31 cellular contexts compared by ENCODE assay signal in the genomic region with DNA sequence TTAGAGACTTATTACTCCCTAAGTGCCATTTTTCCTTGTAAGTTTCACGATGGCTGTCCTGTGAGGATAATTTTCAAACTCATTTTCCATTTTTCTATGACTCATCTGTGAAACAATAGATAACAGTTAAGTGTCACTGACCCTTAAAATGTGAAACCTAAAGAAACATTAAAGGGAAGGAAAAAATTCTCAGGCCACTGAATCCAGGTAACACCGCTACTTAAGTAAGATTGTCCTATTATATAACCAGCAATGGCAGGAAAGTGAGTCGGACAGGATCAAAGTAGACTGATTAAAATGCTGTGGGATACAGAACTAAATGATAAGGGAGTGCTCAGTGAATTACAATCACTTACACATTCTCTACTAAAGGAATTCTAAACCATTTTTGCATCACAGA. TPM values are rescaled to one million over a fixed set of nuclear protein-coding genes. Genes with fewer than 3 reads are reported as not detected.
DNase-seq lines count a peak whose midpoint lies in the region; ATAC-seq and TF ChIP-seq lines count a peak whose summit lies in the region.
"Had no signal": no experiment of that assay in that cellular context is flagged by ENCODE, and none has a peak within 500 bp of the region (broad histone marks: within the 10 kb centered on the region; RNA-seq: fewer than 3 reads in every experiment).

No MANE protein-coding gene starts in this region.

- no peak overlapping the region for H3K4me3 Mint-ChIP-seq in osteocyte (ENCODE audit: unreplicated experiment)
- H3K4me3 Mint-ChIP-seq: activated naive CD8-positive, alpha-beta T cell treated with anti-CD3 and anti-CD28 coated beads, Interleukin-2, amount 10 ng/mL, durations not matched to agents 7 days and 5 days; natural killer cell had no signal

- H3K4me3 ChIP-seq in GM12865 (ENCODE audit: low read depth, low read length), result no peak overlapping the region
- H3K4me3 ChIP-seq in choroid plexus epithelial cell (ENCODE audit: low read depth, low read length), result no peak overlapping the region
- no peak overlapping the region for H3K4me3 ChIP-seq in upper lobe of left lung
- H3K4me3 ChIP-seq: dorsolateral prefrontal cortex, skin epidermis had no signal

- H3K27me3 Mint-ChIP-seq in osteocyte (ENCODE audit: unreplicated experiment), result no peaks in the 10 kb centered on the region

- no peak for TF ChIP-seq POLR2A in upper lobe of left lung (IDR thresholded peaks at IDR 0.05)

- H3K4me1 ChIP-seq in upper lobe of left lung, result peaks cover 0 to 6% (median 2%) of the 10 kb centered on the region in 4 donors

- H3K27ac ChIP-seq in upper lobe of left lung, result no peak overlapping the region
- H3K27ac ChIP-seq: RWPE1, VCaP had no signal

- no peaks in the 10 kb centered on the region for H3K27me3 ChIP-seq in upper lobe of left lung
- H3K27me3 ChIP-seq: dorsolateral prefrontal cortex had no signal

- no peaks in the 10 kb centered on the region for H3K36me3 ChIP-seq in upper lobe of left lung

- peak overlapping the region; percentile 39 for H3K27ac Mint-ChIP-seq in osteocyte (ENCODE audit: unreplicated experiment)
- H3K27ac Mint-ChIP-seq: activated naive CD8-positive, alpha-beta T cell treated with anti-CD3 and anti-CD28 coated beads, Interleukin-2, amount 10 ng/mL, durations not matched to agents 7 days and 5 days; natural killer cell had no signal

- TF ChIP-seq EP300 in upper lobe of left lung (IDR thresholded peaks at IDR 0.05), result no peak

- H3K4me1 Mint-ChIP-seq in osteocyte (ENCODE audit: unreplicated experiment), result peaks cover 22% of the 10 kb centered on the region
- H3K4me1 Mint-ChIP-seq: activated naive CD8-positive, alpha-beta T cell treated with anti-CD3 and anti-CD28 coated beads, Interleukin-2, amount 10 ng/mL, durations not matched to agents 7 days and 5 days; natural killer cell had no signal

- ATAC-seq in upper lobe of left lung (ENCODE audit: low FRiP score in 2 of 2), result no peak
- ATAC-seq in HG03565 (IDR thresholded peaks at IDR 0.05; ENCODE audit: unreplicated experiment), result no peak
- ATAC-seq: natural killer cell had no signal

- no peaks in the 10 kb centered on the region for H3K9me3 ChIP-seq in upper lobe of left lung

- DNase-seq in GM12865 (ENCODE audit: low read depth) (peak; percentile 58), NCI-H69 (lab: John Stamatoyannopoulos, UW) (peak; percentile 29), choroid plexus epithelial cell (ENCODE audit: low read depth) (peak; percentile 36), osteocyte (ENCODE audit: extremely low spot score, unreplicated experiment) (no peak), upper lobe of left lung (no peak), hippocampal formation (lab: John Stamatoyannopoulos, UW) (no peak)
- DNase-seq: activated CD4-positive, alpha-beta T cell treated with anti-CD3 and anti-CD28 coated beads for 4 hours; activated gamma-delta T cell; activated naive CD8-positive, alpha-beta T cell treated with anti-CD3 and anti-CD28 coated beads, Interleukin-2, amount 10 ng/mL, durations not matched to agents 7 days and 5 days; activated T-cell treated with anti-CD3 and anti-CD28 coated beads, Interleukin-2, amount 50 U/mL, for 1 hour; central memory CD4-positive, alpha-beta T cell; dorsolateral prefrontal cortex; KBM-7; kidney; MM.1S; natural killer cell; NCI-H2081 treated with DMSO at 0.1 percent for 48 hours; NCI-H226; occipital lobe; stimulated activated CD4-positive, alpha-beta T cell treated with anti-CD3 and anti-CD28 coated beads, Interleukin-1b, Interleukin-23, amount 100 ng/mL, for 48 hours; stimulated activated CD8-positive, alpha-beta memory T cell treated with anti-CD3 and anti-CD28 coated beads, Interleukin-4, amount 100 ng/mL, for 48 hours; T-helper 2 cell; trophoblast cell had no signal

- 86 to 89% methylated on average over 3 of the region's 3 CpGs for WGBS in upper lobe of left lung, 2 donors

- peaks cover under 1% of the 10 kb centered on the region for H3K36me3 Mint-ChIP-seq in osteocyte (ENCODE audit: unreplicated experiment)
- H3K36me3 Mint-ChIP-seq: activated naive CD8-positive, alpha-beta T cell treated with anti-CD3 and anti-CD28 coated beads, Interleukin-2, amount 10 ng/mL, durations not matched to agents 7 days and 5 days; natural killer cell had no signal

- no peaks in the 10 kb centered on the region for H3K9me3 Mint-ChIP-seq in osteocyte (ENCODE audit: unreplicated experiment)
- H3K9me3 Mint-ChIP-seq: activated naive CD8-positive, alpha-beta T cell treated with anti-CD3 and anti-CD28 coated beads, Interleukin-2, amount 10 ng/mL, durations not matched to agents 7 days and 5 days; natural killer cell had no signal

- TF ChIP-seq CTCF in GM12865 (IDR thresholded peaks at IDR 0.05; ENCODE audit: insufficient read depth, low read depth, low read length, missing control alignments), result no peak
- no peak for TF ChIP-seq CTCF in choroid plexus epithelial cell (conservative IDR thresholded peaks at IDR 0.05; ENCODE audit: low read depth, low read length)
- TF ChIP-seq CTCF in osteocyte (IDR thresholded peaks at IDR 0.05), result no peak
- TF ChIP-seq CTCF in upper lobe of left lung (IDR thresholded peaks at IDR 0.05), result no peak

RNA-seq across cellular contexts. Expression of a gene that starts 12.4 kb away (rescaled TPM):
- total RNA-seq in osteocyte (13.9 and 15.2 TPM in 2 replicates), upper lobe of left lung (10 to 100 TPM; 11.2 to 47.1 (median 15.6) TPM)

RNA-seq across cellular contexts. Expression of a gene that starts 45.3 kb away (rescaled TPM):
- total RNA-seq in osteocyte, result not detected in 2 replicates
- 10 to 100 TPM in 1 of 6 donors, 1 to 10 TPM in 4, under 1 TPM in 1; 0.11 to 20.8 (median 3.7) TPM for total RNA-seq in upper lobe of left lung
- total RNA-seq: activated CD8-positive, alpha-beta memory T cell treated with anti-CD3 and anti-CD28 coated beads for 36 hours; activated naive CD8-positive, alpha-beta T cell treated with anti-CD3 and anti-CD28 coated beads, Interleukin-2, amount 10 ng/mL, durations not matched to agents 7 days and 5 days; kidney; lower leg skin; mononuclear cell; natural killer cell; occipital lobe; renal cortical epithelial cell had no signal

Comparison
In these comparisons a context has a peak if more than half of its experiments do, and no peak if none do; other contexts are left out.
1. DNase-seq: peak in GM12865 (single experiment), NCI-H69 (single experiment) and choroid plexus epithelial cell (single experiment); none in osteocyte (single experiment), upper lobe of left lung (0 of 2) and hippocampal formation (0 of 2).